In genomic region chr14:68403794-68404522, GRCh38 we compare ENCODE assay signal across 1 cellular context.
A peak's percentile ranks its signal among the peaks of the same experiment; 100 is the strongest.
TF ChIP-seq lines count a peak whose summit lies in the region.

No MANE protein-coding gene starts in this region.

TF ChIP-seq in GM12878, 131 proteins besides CTCF, POLR2A, EP300 and RAD21 (continued from another document and continues in another):
- TF ChIP-seq CHD2 (IDR thresholded peaks at IDR 0.05; ENCODE audit: borderline replicate concordance, low read depth, low read length) (no peak), STAT3 (IDR thresholded peaks at IDR 0.05; ENCODE audit: low read depth, low read length) (no peak), MEF2A (IDR thresholded peaks at IDR 0.05; ENCODE audit: insufficient read depth, low read depth, low read length) (no peak), STAT1 (conservative IDR thresholded peaks at IDR 0.05) (no peak), NRF1 (conservative IDR thresholded peaks at IDR 0.05; ENCODE audit: low read depth, low read length) (no peak), TCF3 (IDR thresholded peaks at IDR 0.05; ENCODE audit: borderline replicate concordance, insufficient read depth, low read depth, low read length) (no peak), POLR2AphosphoS5 (IDR thresholded peaks at IDR 0.05; ENCODE audit: low read length) (peak; percentile 21; the same call in 1 of the 2 replicates), NFXL1 (IDR thresholded peaks at IDR 0.05; ENCODE audit: borderline replicate concordance) (no peak), ZNF384 (IDR thresholded peaks at IDR 0.05; ENCODE audit: borderline replicate concordance, low read depth, low read length) (no peak), HDAC2 (IDR thresholded peaks at IDR 0.05) (no peak), NFIC (IDR thresholded peaks at IDR 0.05; ENCODE audit: low read depth, low read length) (peak; percentile 80), MEF2B (IDR thresholded peaks at IDR 0.05; ENCODE audit: partially characterized antibody, poor library complexity, severe bottlenecking) (no peak), MXI1 (IDR thresholded peaks at IDR 0.05; ENCODE audit: low read depth, low read length) (no peak), SREBF2 (IDR thresholded peaks at IDR 0.05; ENCODE audit: low read length) (no peak), ATF3 (IDR thresholded peaks at IDR 0.05; ENCODE audit: borderline replicate concordance, extremely low read depth, low read depth, low read length) (no peak), HDAC6 (IDR thresholded peaks at IDR 0.05; ENCODE audit: unreplicated experiment) (no peak), CBX3 (IDR thresholded peaks at IDR 0.05; ENCODE audit: borderline replicate concordance, low read depth) (no peak), TAF1 (IDR thresholded peaks at IDR 0.05; ENCODE audit: borderline replicate concordance, low read depth, low read length) (peak; percentile 52; the same call in 1 of the 2 replicates), PAX5 (IDR thresholded peaks at IDR 0.05; ENCODE audit: borderline replicate concordance, low read depth, low read length) (no peak), NBN (IDR thresholded peaks at IDR 0.05) (no peak), KLF5 (IDR thresholded peaks at IDR 0.05; ENCODE audit: partially characterized antibody) (no peak), EED (IDR thresholded peaks at IDR 0.05; ENCODE audit: low read depth) (no peak), ZZZ3 (IDR thresholded peaks at IDR 0.05; ENCODE audit: control insufficient read depth, insufficient read length, low read depth) (no peak), ESRRA (IDR thresholded peaks at IDR 0.05; ENCODE audit: low read length) (no peak), IRF3 (IDR thresholded peaks at IDR 0.05) (no peak), SIX5 (IDR thresholded peaks at IDR 0.05; ENCODE audit: low read depth, low read length, severe bottlenecking) (no peak), BACH1 (IDR thresholded peaks at IDR 0.05; ENCODE audit: borderline replicate concordance) (no peak), ZBED1 (IDR thresholded peaks at IDR 0.05; ENCODE audit: borderline replicate concordance) (no peak; the same call in 1 of the 2 replicates), ZNF217 (IDR thresholded peaks at IDR 0.05) (no peak)
- TF ChIP-seq, protein P1, sequence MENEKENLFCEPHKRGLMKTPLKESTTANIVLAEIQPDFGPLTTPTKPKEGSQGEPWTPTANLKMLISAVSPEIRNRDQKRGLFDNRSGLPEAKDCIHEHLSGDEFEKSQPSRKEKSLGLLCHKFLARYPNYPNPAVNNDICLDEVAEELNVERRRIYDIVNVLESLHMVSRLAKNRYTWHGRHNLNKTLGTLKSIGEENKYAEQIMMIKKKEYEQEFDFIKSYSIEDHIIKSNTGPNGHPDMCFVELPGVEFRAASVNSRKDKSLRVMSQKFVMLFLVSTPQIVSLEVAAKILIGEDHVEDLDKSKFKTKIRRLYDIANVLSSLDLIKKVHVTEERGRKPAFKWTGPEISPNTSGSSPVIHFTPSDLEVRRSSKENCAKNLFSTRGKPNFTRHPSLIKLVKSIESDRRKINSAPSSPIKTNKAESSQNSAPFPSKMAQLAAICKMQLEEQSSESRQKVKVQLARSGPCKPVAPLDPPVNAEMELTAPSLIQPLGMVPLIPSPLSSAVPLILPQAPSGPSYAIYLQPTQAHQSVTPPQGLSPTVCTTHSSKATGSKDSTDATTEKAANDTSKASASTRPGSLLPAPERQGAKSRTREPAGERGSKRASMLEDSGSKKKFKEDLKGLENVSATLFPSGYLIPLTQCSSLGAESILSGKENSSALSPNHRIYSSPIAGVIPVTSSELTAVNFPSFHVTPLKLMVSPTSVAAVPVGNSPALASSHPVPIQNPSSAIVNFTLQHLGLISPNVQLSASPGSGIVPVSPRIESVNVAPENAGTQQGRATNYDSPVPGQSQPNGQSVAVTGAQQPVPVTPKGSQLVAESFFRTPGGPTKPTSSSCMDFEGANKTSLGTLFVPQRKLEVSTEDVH (IDR thresholded peaks at IDR 0.05; ENCODE audit: low read depth, partially characterized antibody), result no peak
- TF ChIP-seq, protein P2, sequence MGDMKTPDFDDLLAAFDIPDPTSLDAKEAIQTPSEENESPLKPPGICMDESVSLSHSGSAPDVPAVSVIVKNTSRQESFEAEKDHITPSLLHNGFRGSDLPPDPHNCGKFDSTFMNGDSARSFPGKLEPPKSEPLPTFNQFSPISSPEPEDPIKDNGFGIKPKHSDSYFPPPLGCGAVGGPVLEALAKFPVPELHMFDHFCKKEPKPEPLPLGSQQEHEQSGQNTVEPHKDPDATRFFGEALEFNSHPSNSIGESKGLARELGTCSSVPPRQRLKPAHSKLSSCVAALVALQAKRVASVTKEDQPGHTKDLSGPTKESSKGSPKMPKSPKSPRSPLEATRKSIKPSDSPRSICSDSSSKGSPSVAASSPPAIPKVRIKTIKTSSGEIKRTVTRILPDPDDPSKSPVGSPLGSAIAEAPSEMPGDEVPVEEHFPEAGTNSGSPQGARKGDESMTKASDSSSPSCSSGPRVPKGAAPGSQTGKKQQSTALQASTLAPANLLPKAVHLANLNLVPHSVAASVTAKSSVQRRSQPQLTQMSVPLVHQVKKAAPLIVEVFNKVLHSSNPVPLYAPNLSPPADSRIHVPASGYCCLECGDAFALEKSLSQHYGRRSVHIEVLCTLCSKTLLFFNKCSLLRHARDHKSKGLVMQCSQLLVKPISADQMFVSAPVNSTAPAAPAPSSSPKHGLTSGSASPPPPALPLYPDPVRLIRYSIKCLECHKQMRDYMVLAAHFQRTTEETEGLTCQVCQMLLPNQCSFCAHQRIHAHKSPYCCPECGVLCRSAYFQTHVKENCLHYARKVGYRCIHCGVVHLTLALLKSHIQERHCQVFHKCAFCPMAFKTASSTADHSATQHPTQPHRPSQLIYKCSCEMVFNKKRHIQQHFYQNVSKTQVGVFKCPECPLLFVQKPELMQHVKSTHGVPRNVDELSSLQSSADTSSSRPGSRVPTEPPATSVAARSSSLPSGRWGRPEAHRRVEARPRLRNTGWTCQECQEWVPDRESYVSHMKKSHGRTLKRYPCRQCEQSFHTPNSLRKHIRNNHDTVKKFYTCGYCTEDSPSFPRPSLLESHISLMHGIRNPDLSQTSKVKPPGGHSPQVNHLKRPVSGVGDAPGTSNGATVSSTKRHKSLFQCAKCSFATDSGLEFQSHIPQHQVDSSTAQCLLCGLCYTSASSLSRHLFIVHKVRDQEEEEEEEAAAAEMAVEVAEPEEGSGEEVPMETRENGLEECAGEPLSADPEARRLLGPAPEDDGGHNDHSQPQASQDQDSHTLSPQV (IDR thresholded peaks at IDR 0.05), result no peak; the same call in 1 of the 2 replicates
- TF ChIP-seq, protein P3, sequence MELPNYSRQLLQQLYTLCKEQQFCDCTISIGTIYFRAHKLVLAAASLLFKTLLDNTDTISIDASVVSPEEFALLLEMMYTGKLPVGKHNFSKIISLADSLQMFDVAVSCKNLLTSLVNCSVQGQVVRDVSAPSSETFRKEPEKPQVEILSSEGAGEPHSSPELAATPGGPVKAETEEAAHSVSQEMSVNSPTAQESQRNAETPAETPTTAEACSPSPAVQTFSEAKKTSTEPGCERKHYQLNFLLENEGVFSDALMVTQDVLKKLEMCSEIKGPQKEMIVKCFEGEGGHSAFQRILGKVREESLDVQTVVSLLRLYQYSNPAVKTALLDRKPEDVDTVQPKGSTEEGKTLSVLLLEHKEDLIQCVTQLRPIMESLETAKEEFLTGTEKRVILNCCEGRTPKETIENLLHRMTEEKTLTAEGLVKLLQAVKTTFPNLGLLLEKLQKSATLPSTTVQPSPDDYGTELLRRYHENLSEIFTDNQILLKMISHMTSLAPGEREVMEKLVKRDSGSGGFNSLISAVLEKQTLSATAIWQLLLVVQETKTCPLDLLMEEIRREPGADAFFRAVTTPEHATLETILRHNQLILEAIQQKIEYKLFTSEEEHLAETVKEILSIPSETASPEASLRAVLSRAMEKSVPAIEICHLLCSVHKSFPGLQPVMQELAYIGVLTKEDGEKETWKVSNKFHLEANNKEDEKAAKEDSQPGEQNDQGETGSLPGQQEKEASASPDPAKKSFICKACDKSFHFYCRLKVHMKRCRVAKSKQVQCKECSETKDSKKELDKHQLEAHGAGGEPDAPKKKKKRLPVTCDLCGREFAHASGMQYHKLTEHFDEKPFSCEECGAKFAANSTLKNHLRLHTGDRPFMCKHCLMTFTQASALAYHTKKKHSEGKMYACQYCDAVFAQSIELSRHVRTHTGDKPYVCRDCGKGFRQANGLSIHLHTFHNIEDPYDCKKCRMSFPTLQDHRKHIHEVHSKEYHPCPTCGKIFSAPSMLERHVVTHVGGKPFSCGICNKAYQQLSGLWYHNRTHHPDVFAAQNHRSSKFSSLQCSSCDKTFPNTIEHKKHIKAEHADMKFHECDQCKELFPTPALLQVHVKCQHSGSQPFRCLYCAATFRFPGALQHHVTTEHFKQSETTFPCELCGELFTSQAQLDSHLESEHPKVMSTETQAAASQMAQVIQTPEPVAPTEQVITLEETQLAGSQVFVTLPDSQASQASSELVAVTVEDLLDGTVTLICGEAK (IDR thresholded peaks at IDR 0.05; ENCODE audit: borderline replicate concordance), result no peak
- TF ChIP-seq, protein P4, sequence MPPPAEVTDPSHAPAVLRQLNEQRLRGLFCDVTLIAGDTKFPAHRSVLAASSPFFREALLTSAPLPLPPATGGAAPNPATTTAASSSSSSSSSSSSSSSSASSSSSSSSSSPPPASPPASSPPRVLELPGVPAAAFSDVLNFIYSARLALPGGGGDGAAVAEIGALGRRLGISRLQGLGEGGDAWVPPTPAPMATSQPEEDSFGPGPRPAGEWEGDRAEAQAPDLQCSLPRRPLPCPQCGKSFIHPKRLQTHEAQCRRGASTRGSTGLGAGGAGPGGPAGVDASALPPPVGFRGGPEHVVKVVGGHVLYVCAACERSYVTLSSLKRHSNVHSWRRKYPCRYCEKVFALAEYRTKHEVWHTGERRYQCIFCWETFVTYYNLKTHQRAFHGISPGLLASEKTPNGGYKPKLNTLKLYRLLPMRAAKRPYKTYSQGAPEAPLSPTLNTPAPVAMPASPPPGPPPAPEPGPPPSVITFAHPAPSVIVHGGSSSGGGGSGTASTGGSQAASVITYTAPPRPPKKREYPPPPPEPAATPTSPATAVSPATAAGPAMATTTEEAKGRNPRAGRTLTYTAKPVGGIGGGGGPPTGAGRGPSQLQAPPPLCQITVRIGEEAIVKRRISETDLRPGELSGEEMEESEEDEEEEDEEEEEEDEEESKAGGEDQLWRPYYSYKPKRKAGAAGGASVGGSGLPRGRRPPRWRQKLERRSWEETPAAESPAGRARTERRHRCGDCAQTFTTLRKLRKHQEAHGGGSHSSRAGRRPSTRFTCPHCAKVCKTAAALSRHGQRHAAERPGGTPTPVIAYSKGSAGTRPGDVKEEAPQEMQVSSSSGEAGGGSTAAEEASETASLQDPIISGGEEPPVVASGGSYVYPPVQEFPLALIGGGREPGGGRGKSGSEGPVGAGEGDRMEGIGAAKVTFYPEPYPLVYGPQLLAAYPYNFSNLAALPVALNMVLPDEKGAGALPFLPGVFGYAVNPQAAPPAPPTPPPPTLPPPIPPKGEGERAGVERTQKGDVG (CRISPR knock-in tag; IDR thresholded peaks at IDR 0.05), result no peak
- TF ChIP-seq, protein P5, sequence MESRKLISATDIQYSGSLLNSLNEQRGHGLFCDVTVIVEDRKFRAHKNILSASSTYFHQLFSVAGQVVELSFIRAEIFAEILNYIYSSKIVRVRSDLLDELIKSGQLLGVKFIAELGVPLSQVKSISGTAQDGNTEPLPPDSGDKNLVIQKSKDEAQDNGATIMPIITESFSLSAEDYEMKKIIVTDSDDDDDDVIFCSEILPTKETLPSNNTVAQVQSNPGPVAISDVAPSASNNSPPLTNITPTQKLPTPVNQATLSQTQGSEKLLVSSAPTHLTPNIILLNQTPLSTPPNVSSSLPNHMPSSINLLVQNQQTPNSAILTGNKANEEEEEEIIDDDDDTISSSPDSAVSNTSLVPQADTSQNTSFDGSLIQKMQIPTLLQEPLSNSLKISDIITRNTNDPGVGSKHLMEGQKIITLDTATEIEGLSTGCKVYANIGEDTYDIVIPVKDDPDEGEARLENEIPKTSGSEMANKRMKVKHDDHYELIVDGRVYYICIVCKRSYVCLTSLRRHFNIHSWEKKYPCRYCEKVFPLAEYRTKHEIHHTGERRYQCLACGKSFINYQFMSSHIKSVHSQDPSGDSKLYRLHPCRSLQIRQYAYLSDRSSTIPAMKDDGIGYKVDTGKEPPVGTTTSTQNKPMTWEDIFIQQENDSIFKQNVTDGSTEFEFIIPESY (IDR thresholded peaks at IDR 0.05), result no peak
- TF ChIP-seq, protein P6, sequence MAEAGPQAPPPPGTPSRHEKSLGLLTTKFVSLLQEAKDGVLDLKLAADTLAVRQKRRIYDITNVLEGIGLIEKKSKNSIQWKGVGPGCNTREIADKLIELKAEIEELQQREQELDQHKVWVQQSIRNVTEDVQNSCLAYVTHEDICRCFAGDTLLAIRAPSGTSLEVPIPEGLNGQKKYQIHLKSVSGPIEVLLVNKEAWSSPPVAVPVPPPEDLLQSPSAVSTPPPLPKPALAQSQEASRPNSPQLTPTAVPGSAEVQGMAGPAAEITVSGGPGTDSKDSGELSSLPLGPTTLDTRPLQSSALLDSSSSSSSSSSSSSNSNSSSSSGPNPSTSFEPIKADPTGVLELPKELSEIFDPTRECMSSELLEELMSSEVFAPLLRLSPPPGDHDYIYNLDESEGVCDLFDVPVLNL (IDR thresholded peaks at IDR 0.05; ENCODE audit: low read depth, low read length), result no peak
- TF ChIP-seq, protein P7, sequence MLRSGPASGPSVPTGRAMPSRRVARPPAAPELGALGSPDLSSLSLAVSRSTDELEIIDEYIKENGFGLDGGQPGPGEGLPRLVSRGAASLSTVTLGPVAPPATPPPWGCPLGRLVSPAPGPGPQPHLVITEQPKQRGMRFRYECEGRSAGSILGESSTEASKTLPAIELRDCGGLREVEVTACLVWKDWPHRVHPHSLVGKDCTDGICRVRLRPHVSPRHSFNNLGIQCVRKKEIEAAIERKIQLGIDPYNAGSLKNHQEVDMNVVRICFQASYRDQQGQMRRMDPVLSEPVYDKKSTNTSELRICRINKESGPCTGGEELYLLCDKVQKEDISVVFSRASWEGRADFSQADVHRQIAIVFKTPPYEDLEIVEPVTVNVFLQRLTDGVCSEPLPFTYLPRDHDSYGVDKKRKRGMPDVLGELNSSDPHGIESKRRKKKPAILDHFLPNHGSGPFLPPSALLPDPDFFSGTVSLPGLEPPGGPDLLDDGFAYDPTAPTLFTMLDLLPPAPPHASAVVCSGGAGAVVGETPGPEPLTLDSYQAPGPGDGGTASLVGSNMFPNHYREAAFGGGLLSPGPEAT (IDR thresholded peaks at IDR 0.05; ENCODE audit: low read depth), result peak; percentile 39; the same call in 1 of the 2 replicates
